Comparison of ENCODE assay signal across 29 cellular contexts in genomic region chr3:52842424-52842823, GRCh38. TPM values are rescaled to one million over a fixed set of nuclear protein-coding genes. Genes with fewer than 3 reads are reported as not detected.
A peak's percentile ranks its signal among the peaks of the same experiment; 100 is the strongest.
DNase-seq lines count a peak whose midpoint lies in the region; ATAC-seq and TF ChIP-seq lines count a peak whose summit lies in the region.
"Had no signal": no experiment of that assay in that cellular context is flagged by ENCODE, and none has a peak within 500 bp of the region (broad histone marks: within the 10 kb centered on the region; RNA-seq: fewer than 3 reads in every experiment).

No MANE protein-coding gene starts in this region.

- H3K36me3 ChIP-seq in right atrium auricular region (peaks cover under 1% of the 10 kb centered on the region), spleen (peaks cover 0 to 86% (median 42%) of the 10 kb centered on the region in 6 donors), Karpas-422 (ENCODE audit: insufficient read depth, low read length) (no peaks in the 10 kb centered on the region)

- H3K9me3 ChIP-seq in right atrium auricular region, result no peaks in the 10 kb centered on the region
- H3K9me3 ChIP-seq in spleen, result no peaks in the 10 kb centered on the region
- no peaks in the 10 kb centered on the region for H3K9me3 ChIP-seq in Karpas-422 (ENCODE audit: low read length)
- H3K9me3 ChIP-seq: A549, tibial nerve had no signal

- H3K4me2 ChIP-seq in Karpas-422 (ENCODE audit: low read depth, low read length, poor library complexity, severe bottlenecking), result no peak overlapping the region
- H3K4me2 ChIP-seq: A549 had no signal

- no peaks in the 10 kb centered on the region for H4K20me1 ChIP-seq in Karpas-422 (ENCODE audit: insufficient read depth, low read depth, low read length)

- H3K27me3 Mint-ChIP-seq in activated T-helper 1 cell treated with anti-CD3 and anti-CD28 coated beads, Interleukin-12 subunit alpha, Interleukin-12 subunit beta, Interleukin-2, Interleukin-4 antibody, amounts not matched to agents 30 ng/mL and 10 ng/mL and 1 ng/mL, durations not matched to agents 14 hours and 24 hours and 36 hours (ENCODE audit: insufficient read depth), result no peaks in the 10 kb centered on the region
- H3K27me3 Mint-ChIP-seq: activated T-cell treated with anti-CD3 and anti-CD28 coated beads, Interleukin-2, amount 50 U/mL, for 24 hours; effector memory CD8-positive, alpha-beta T cell; stimulated activated naive CD8-positive, alpha-beta T cell treated with anti-CD3 and anti-CD28 coated beads, Interleukin-15, Interleukin-2, amounts not matched to agents 100 ng/mL and 50 ng/mL, for 24 hours; T-helper 17 cell had no signal

- H3K9ac ChIP-seq in Karpas-422 (ENCODE audit: low read length), result no peak overlapping the region

- H2AFZ ChIP-seq in Karpas-422 (ENCODE audit: low read length), result no peak overlapping the region

- H3K4me3 Mint-ChIP-seq in activated T-helper 1 cell treated with anti-CD3 and anti-CD28 coated beads, Interleukin-12 subunit alpha, Interleukin-12 subunit beta, Interleukin-2, Interleukin-4 antibody, amounts not matched to agents 30 ng/mL and 10 ng/mL and 1 ng/mL, durations not matched to agents 14 hours and 24 hours and 36 hours, result no peak overlapping the region
- H3K4me3 Mint-ChIP-seq: activated T-cell treated with anti-CD3 and anti-CD28 coated beads, Interleukin-2, amount 50 U/mL, for 24 hours; effector memory CD8-positive, alpha-beta T cell; stimulated activated naive CD8-positive, alpha-beta T cell treated with anti-CD3 and anti-CD28 coated beads, Interleukin-15, Interleukin-2, amounts not matched to agents 100 ng/mL and 50 ng/mL, for 24 hours; T-helper 17 cell had no signal

- H3K36me3 Mint-ChIP-seq in activated T-helper 1 cell treated with anti-CD3 and anti-CD28 coated beads, Interleukin-12 subunit alpha, Interleukin-12 subunit beta, Interleukin-2, Interleukin-4 antibody, amounts not matched to agents 30 ng/mL and 10 ng/mL and 1 ng/mL, durations not matched to agents 14 hours and 24 hours and 36 hours (ENCODE audit: low read depth), result peaks cover 9% of the 10 kb centered on the region

- no peaks in the 10 kb centered on the region for H3K79me2 ChIP-seq in Karpas-422 (ENCODE audit: low read length)

- peak; percentile 56 for DNase-seq in CD1c-positive myeloid dendritic cell (ENCODE audit: extremely low spot score)
- no peak for DNase-seq in right atrium auricular region (ENCODE audit: low spot score)
- peak; percentile 69 for DNase-seq in spleen
- DNase-seq in Karpas-422, result no peak
- no peak for DNase-seq in activated T-helper 1 cell treated with anti-CD3 and anti-CD28 coated beads, Interleukin-12 subunit alpha, Interleukin-12 subunit beta, Interleukin-2, Interleukin-4 antibody, amounts not matched to agents 30 ng/mL and 10 ng/mL and 1 ng/mL, durations not matched to agents 14 hours and 24 hours and 36 hours (ENCODE audit: low spot score)
- no peak for DNase-seq in SKM-1 treated with dmso at 0.1 percent for 144 hours (lab: John Stamatoyannopoulos, UW; ENCODE audit: unreplicated experiment)
- DNase-seq: activated CD4-positive, alpha-beta T cell treated with anti-CD3 and anti-CD28 coated beads for 4 hours; activated T-cell treated with anti-CD3 and anti-CD28 coated beads, Interleukin-2, amount 50 U/mL, for 24 hours; DND-41; effector memory CD8-positive, alpha-beta T cell; Kasumi-1; kidney glomerular epithelial cell; NCI-H1092; NCI-H187 treated with DMSO at 0.1 percent for 48 hours; NCI-H2227 treated with DMSO at 0.1 percent for 48 hours; NCI-H748 treated with DMSO at 0.1 percent for 48 hours; occipital lobe; RPMI8226; T-helper 17 cell had no signal

- WGBS in spleen, 5 donors, result 71 to 84% (median 80%) methylated on average over 7 of the region's 7 CpGs

- no peak for ATAC-seq in HG02970 (IDR thresholded peaks at IDR 0.05; ENCODE audit: low FRiP score, unreplicated experiment)
- ATAC-seq: A549; effector memory CD8-positive, alpha-beta T cell; esophagus mucosa; T-helper 17 cell had no signal

- peaks cover 49% of the 10 kb centered on the region for H3K4me1 Mint-ChIP-seq in activated T-helper 1 cell treated with anti-CD3 and anti-CD28 coated beads, Interleukin-12 subunit alpha, Interleukin-12 subunit beta, Interleukin-2, Interleukin-4 antibody, amounts not matched to agents 30 ng/mL and 10 ng/mL and 1 ng/mL, durations not matched to agents 14 hours and 24 hours and 36 hours (ENCODE audit: low read depth)

- H3K27ac ChIP-seq in cingulate gyrus (ENCODE audit: low read depth, low read length) (peak overlapping the region; percentile 13), right atrium auricular region (peak overlapping the region; percentile 58 to 88), spleen (peak overlapping the region in 2 of 8 donors; percentile 30 to 55), Karpas-422 (ENCODE audit: low read length) (no peak overlapping the region)
- H3K27ac ChIP-seq: A549, SK-N-MC had no signal

- H3K27me3 ChIP-seq in right atrium auricular region, result no peaks in the 10 kb centered on the region
- H3K27me3 ChIP-seq in spleen (replicated peaks in 1 of 7), result no peaks in the 10 kb centered on the region
- no peaks in the 10 kb centered on the region for H3K27me3 ChIP-seq in Karpas-422 (ENCODE audit: low read length)
- H3K27me3 ChIP-seq: tibial nerve had no signal

- no peak overlapping the region for H3K4me3 ChIP-seq in right atrium auricular region
- no peak overlapping the region for H3K4me3 ChIP-seq in spleen
- H3K4me3 ChIP-seq in Karpas-422 (ENCODE audit: low read length), result no peak overlapping the region
- H3K4me3 ChIP-seq: A549, SK-N-MC, tibial nerve had no signal

- no peaks in the 10 kb centered on the region for H3K9me2 ChIP-seq in Karpas-422 (replicated peaks; ENCODE audit: insufficient read depth, low read length)

- TF ChIP-seq POLR2A in spleen (IDR thresholded peaks at IDR 0.05), result no peak

- H3K27ac Mint-ChIP-seq in activated T-helper 1 cell treated with anti-CD3 and anti-CD28 coated beads, Interleukin-12 subunit alpha, Interleukin-12 subunit beta, Interleukin-2, Interleukin-4 antibody, amounts not matched to agents 30 ng/mL and 10 ng/mL and 1 ng/mL, durations not matched to agents 14 hours and 24 hours and 36 hours, result no peak overlapping the region
- H3K27ac Mint-ChIP-seq: stimulated activated naive CD8-positive, alpha-beta T cell treated with anti-CD3 and anti-CD28 coated beads, Interleukin-15, Interleukin-2, amounts not matched to agents 100 ng/mL and 50 ng/mL, for 24 hours; T-helper 17 cell had no signal

- intact Hi-C loops in spleen (cut with DNase I; ENCODE audit: low total_unique reads), result no loop called here
- intact Hi-C loops in activated T-helper 1 cell treated with anti-CD3 and anti-CD28 coated beads, Interleukin-12 subunit alpha, Interleukin-12 subunit beta, Interleukin-2, Interleukin-4 antibody, amounts not matched to agents 30 ng/mL and 10 ng/mL and 1 ng/mL, durations not matched to agents 14 hours and 24 hours and 36 hours (cut with micrococcal nuclease), result loop anchor here (10.0 kb wide), 1 partner anchor 352 kb away; no protein-coding TSS in a partner anchor

- H3K4me1 ChIP-seq in right atrium auricular region (peaks cover 0 to 64% of the 10 kb centered on the region in 2 donors), spleen (peaks cover 0 to 73% (median 19%) of the 10 kb centered on the region in 6 donors), Karpas-422 (ENCODE audit: low read length) (no peaks in the 10 kb centered on the region)
- H3K4me1 ChIP-seq: A549 had no signal

- TF ChIP-seq CTCF in right atrium auricular region (IDR thresholded peaks at IDR 0.05), result no peak
- no peak for TF ChIP-seq CTCF in spleen (IDR thresholded peaks at IDR 0.05 in 8 of 11, conservative IDR thresholded peaks at IDR 0.05 in 3 of 11)

- H3K9me3 Mint-ChIP-seq in activated T-helper 1 cell treated with anti-CD3 and anti-CD28 coated beads, Interleukin-12 subunit alpha, Interleukin-12 subunit beta, Interleukin-2, Interleukin-4 antibody, amounts not matched to agents 30 ng/mL and 10 ng/mL and 1 ng/mL, durations not matched to agents 14 hours and 24 hours and 36 hours, result no peaks in the 10 kb centered on the region
- H3K9me3 Mint-ChIP-seq: activated T-cell treated with anti-CD3 and anti-CD28 coated beads, Interleukin-2, amount 50 U/mL, for 24 hours; effector memory CD8-positive, alpha-beta T cell; stimulated activated naive CD8-positive, alpha-beta T cell treated with anti-CD3 and anti-CD28 coated beads, Interleukin-15, Interleukin-2, amounts not matched to agents 100 ng/mL and 50 ng/mL, for 24 hours had no signal

RNA-seq across cellular contexts. Expression of gene MUSTN1, which starts 7.6 kb away (rescaled TPM):
- total RNA-seq in right atrium auricular region, result 10 to 100 TPM; 43.8 to 45.0 TPM
- total RNA-seq in spleen, result 1 to 10 TPM in 5 of 7 donors, not detected in 2; 2.5 to 6.8 (median 3.4) TPM
- 10 to 100 TPM; 10.0 to 17.8 (median 16.1) TPM for polyA plus RNA-seq in spleen
- total RNA-seq in Karpas-422 (2014; rRNA removed; shearing (Covaris generic); ENCODE audit: low replicate concordance), result 2.4 TPM in 1 of 2 replicates, not detected in the other
- total RNA-seq in activated T-helper 1 cell treated with anti-CD3 and anti-CD28 coated beads, Interleukin-12 subunit alpha, Interleukin-12 subunit beta, Interleukin-2, Interleukin-4 antibody, amounts not matched to agents 30 ng/mL and 10 ng/mL and 1 ng/mL, durations not matched to agents 14 hours and 24 hours and 36 hours, result 1.7 TPM in 1 of 2 replicates, not detected in the other
- total RNA-seq: occipital lobe, renal cortical epithelial cell had no signal
- polyA plus RNA-seq: A549 had no signal

RNA-seq across cellular contexts. Expression of gene ITIH4, which starts 12.0 kb away (rescaled TPM):
- 1 to 10 TPM in 1 of 2 donors, not detected in 1; 1.2 TPM for total RNA-seq in right atrium auricular region
- 10 to 100 TPM in 6 of 7 donors, 1 to 10 TPM in 1; 9.9 to 27.4 (median 20.1) TPM for total RNA-seq in spleen
- 10 to 100 TPM; 10.4 to 54.2 (median 30.3) TPM for polyA plus RNA-seq in spleen
- 11.1 and 14.3 TPM in 2 replicates for total RNA-seq in Karpas-422 (2014; rRNA removed; shearing (Covaris generic); ENCODE audit: low replicate concordance)
- 3.1 and 4.8 TPM in 2 replicates for total RNA-seq in activated T-helper 1 cell treated with anti-CD3 and anti-CD28 coated beads, Interleukin-12 subunit alpha, Interleukin-12 subunit beta, Interleukin-2, Interleukin-4 antibody, amounts not matched to agents 30 ng/mL and 10 ng/mL and 1 ng/mL, durations not matched to agents 14 hours and 24 hours and 36 hours

RNA-seq across cellular contexts. Expression of gene ITIH3, which starts 47.8 kb away (rescaled TPM):
- total RNA-seq in right atrium auricular region, result 1 to 10 TPM in 1 of 2 donors, under 1 TPM in 1; 0.19 to 2.1 TPM
- total RNA-seq in spleen, result 10 to 100 TPM in 6 of 7 donors, 1 to 10 TPM in 1; 8.0 to 53.7 (median 17.6) TPM
- polyA plus RNA-seq in spleen, result 10 to 100 TPM; 12.4 to 44.4 (median 15.2) TPM
- not detected in 2 replicates for total RNA-seq in Karpas-422 (2014; rRNA removed; shearing (Covaris generic); ENCODE audit: low replicate concordance)
- 0.42 TPM in 1 of 2 replicates, not detected in the other for total RNA-seq in activated T-helper 1 cell treated with anti-CD3 and anti-CD28 coated beads, Interleukin-12 subunit alpha, Interleukin-12 subunit beta, Interleukin-2, Interleukin-4 antibody, amounts not matched to agents 30 ng/mL and 10 ng/mL and 1 ng/mL, durations not matched to agents 14 hours and 24 hours and 36 hours
- total RNA-seq: activated CD8-positive, alpha-beta memory T cell treated with anti-CD3 and anti-CD28 coated beads for 36 hours; H1; renal cortical epithelial cell; T-helper 17 cell had no signal
- polyA plus RNA-seq: H1 had no signal

RNA-seq across cellular contexts. Expression of gene STIMATE, which starts 54.9 kb away (rescaled TPM):
- total RNA-seq in right atrium auricular region (10 to 100 TPM in 1 of 2 donors, 1 to 10 TPM in 1; 7.6 to 10.3 TPM), spleen (10 to 100 TPM; 20.3 to 65.6 (median 40.6) TPM)
- 10 to 100 TPM in 1 of 3 donors, 1 to 10 TPM in 2; 4.0 to 12.8 (median 5.5) TPM for polyA plus RNA-seq in spleen
- 25.0 and 39.6 TPM in 2 replicates for total RNA-seq in Karpas-422 (2014; rRNA removed; shearing (Covaris generic); ENCODE audit: low replicate concordance)
- 19.8 and 20.1 TPM in 2 replicates for total RNA-seq in activated T-helper 1 cell treated with anti-CD3 and anti-CD28 coated beads, Interleukin-12 subunit alpha, Interleukin-12 subunit beta, Interleukin-2, Interleukin-4 antibody, amounts not matched to agents 30 ng/mL and 10 ng/mL and 1 ng/mL, durations not matched to agents 14 hours and 24 hours and 36 hours

Comparison
In these comparisons a context has a peak if more than half of its experiments do, and no peak if none do; other contexts are left out.
1. DNase-seq: peak in CD1c-positive myeloid dendritic cell (single experiment) and spleen (single experiment); none in right atrium auricular region (single experiment), Karpas-422 (single experiment), activated T-helper 1 cell treated with anti-CD3 and anti-CD28 coated beads, Interleukin-12 subunit alpha, Interleukin-12 subunit beta, Interleukin-2, Interleukin-4 antibody, amounts not matched to agents 30 ng/mL and 10 ng/mL and 1 ng/mL, durations not matched to agents 14 hours and 24 hours and 36 hours (single experiment) and SKM-1 treated with dmso at 0.1 percent for 144 hours (single experiment).
2. RNA of gene MUSTN1, which starts 7.6 kb away (total RNA-seq): 43.8 to 45.0 TPM in right atrium auricular region; 2.5 to 6.8 TPM in spleen, 1.7 TPM in activated T-helper 1 cell treated with anti-CD3 and anti-CD28 coated beads, Interleukin-12 subunit alpha, Interleukin-12 subunit beta, Interleukin-2, Interleukin-4 antibody, amounts not matched to agents 30 ng/mL and 10 ng/mL and 1 ng/mL, durations not matched to agents 14 hours and 24 hours and 36 hours and 2.4 TPM in Karpas-422; every median in the first group is over 4 times any median in the second.